13 cellular contexts compared by ENCODE assay signal in genomic region chr12:108643941-108644742, GRCh38. TPM values are rescaled to one million over a fixed set of nuclear protein-coding genes. Genes with fewer than 3 reads are reported as not detected.
DNase-seq lines count a peak whose midpoint lies in the region; ATAC-seq and TF ChIP-seq lines count a peak whose summit lies in the region.
"Had no signal": no experiment of that assay in that cellular context is flagged by ENCODE, and none has a peak within 500 bp of the region (broad histone marks: within the 10 kb centered on the region; RNA-seq: fewer than 3 reads in every experiment).

No MANE protein-coding gene starts in this region.

- H3K4me1 ChIP-seq in CD4-positive, CD25-positive, alpha-beta regulatory T cell (ENCODE audit: control insufficient read depth, insufficient read depth, low read length, poor library complexity, severe bottlenecking): peaks cover 6% of the 10 kb centered on the region
- H3K4me1 ChIP-seq in cardiac muscle cell (ENCODE audit: low read depth): peaks cover 7% of the 10 kb centered on the region

- H3K27ac Mint-ChIP-seq in CD4-positive, CD25-positive, alpha-beta regulatory T cell: peak overlapping the region; percentile 32 to 86 (median 67)
- no peak overlapping the region for H3K27ac Mint-ChIP-seq in activated T-cell treated with anti-CD3 and anti-CD28 coated beads, Interleukin-2, amount 50 U/mL, for 72 hours
- H3K27ac Mint-ChIP-seq: T-helper 1 cell treated with Interleukin-12 subunit alpha and Interleukin-12 subunit beta and Interleukin-4 antibody, amounts not matched to agents 30 μg/mL and 1 μg/mL, for 36 hours had no signal

- peaks cover 24 to 45% (median 28%) of the 10 kb centered on the region in 4 donors for H3K4me1 Mint-ChIP-seq in CD4-positive, CD25-positive, alpha-beta regulatory T cell
- H3K4me1 Mint-ChIP-seq in activated T-cell treated with anti-CD3 and anti-CD28 coated beads, Interleukin-2, amount 50 U/mL, for 72 hours (ENCODE audit: low read depth): peaks cover 43% of the 10 kb centered on the region

- H3K4me3 ChIP-seq in CD4-positive, CD25-positive, alpha-beta regulatory T cell (ENCODE audit: low read depth, low read length): no peak overlapping the region
- no peak overlapping the region for H3K4me3 ChIP-seq in cardiac muscle cell

- no peak overlapping the region for H3K4me3 Mint-ChIP-seq in CD4-positive, CD25-positive, alpha-beta regulatory T cell
- no peak overlapping the region for H3K4me3 Mint-ChIP-seq in activated T-cell treated with anti-CD3 and anti-CD28 coated beads, Interleukin-2, amount 50 U/mL, for 72 hours
- H3K4me3 Mint-ChIP-seq: T-helper 1 cell treated with Interleukin-12 subunit alpha and Interleukin-12 subunit beta and Interleukin-4 antibody, amounts not matched to agents 30 μg/mL and 1 μg/mL, for 36 hours had no signal

- no peaks in the 10 kb centered on the region for H3K27me3 ChIP-seq in CD4-positive, CD25-positive, alpha-beta regulatory T cell (ENCODE audit: control insufficient read depth, insufficient read depth, low read length)
- no peaks in the 10 kb centered on the region for H3K27me3 ChIP-seq in cardiac muscle cell

- TF ChIP-seq CTCF in cardiac muscle cell (IDR thresholded peaks at IDR 0.05; ENCODE audit: low read depth, low read length) (no peak), omental fat pad (IDR thresholded peaks at IDR 0.05) (no peak)

- DNase-seq in CD4-positive, CD25-positive, alpha-beta regulatory T cell: no peak
- peak; percentile 84 for DNase-seq in SW480 (ENCODE audit: low spot score)
- no peak for DNase-seq in cardiac muscle cell (ENCODE audit: low read depth in 1 of 2, low spot score in 1 of 2)
- peak; percentile 55 for DNase-seq in putamen (ENCODE audit: low spot score)
- no peak for DNase-seq in omental fat pad (ENCODE audit: low spot score)
- no peak for DNase-seq in effector CD4-positive, alpha-beta T cell
- DNase-seq in activated T-cell treated with anti-CD3 and anti-CD28 coated beads, Interleukin-2, amount 50 U/mL, for 72 hours: no peak
- DNase-seq: activated effector memory CD4-positive, alpha-beta T cell treated with Interleukin-2 at 50 U/mL for 16 hours; DMS153; NCI-H1930 had no signal

- no peaks in the 10 kb centered on the region for H3K36me3 ChIP-seq in CD4-positive, CD25-positive, alpha-beta regulatory T cell (ENCODE audit: control insufficient read depth, insufficient read depth, low read length)
- peaks cover 34% of the 10 kb centered on the region for H3K36me3 ChIP-seq in cardiac muscle cell

- H3K27me3 Mint-ChIP-seq in CD4-positive, CD25-positive, alpha-beta regulatory T cell: no peaks in the 10 kb centered on the region
- no peaks in the 10 kb centered on the region for H3K27me3 Mint-ChIP-seq in activated T-cell treated with anti-CD3 and anti-CD28 coated beads, Interleukin-2, amount 50 U/mL, for 72 hours (ENCODE audit: low read depth)

- peaks cover 0 to 2% (median 0%) of the 10 kb centered on the region in 7 donors for H3K9me3 Mint-ChIP-seq in CD4-positive, CD25-positive, alpha-beta regulatory T cell
- no peaks in the 10 kb centered on the region for H3K9me3 Mint-ChIP-seq in activated T-cell treated with anti-CD3 and anti-CD28 coated beads, Interleukin-2, amount 50 U/mL, for 72 hours
- H3K9me3 Mint-ChIP-seq: T-helper 1 cell treated with Interleukin-12 subunit alpha and Interleukin-12 subunit beta and Interleukin-4 antibody, amounts not matched to agents 30 μg/mL and 1 μg/mL, for 36 hours had no signal

- H3K9me3 ChIP-seq in CD4-positive, CD25-positive, alpha-beta regulatory T cell (ENCODE audit: control insufficient read depth in 2 of 2, low read length in 2 of 2): no peaks in the 10 kb centered on the region
- H3K9me3 ChIP-seq in cardiac muscle cell (ENCODE audit: low read depth): no peaks in the 10 kb centered on the region

- H3K27ac ChIP-seq in CD4-positive, CD25-positive, alpha-beta regulatory T cell (ENCODE audit: insufficient read depth, low read length, poor library complexity, severe bottlenecking): no peak overlapping the region
- peak overlapping the region; percentile 36 for H3K27ac ChIP-seq in cardiac muscle cell

- ATAC-seq in CD4-positive, CD25-positive, alpha-beta regulatory T cell (ENCODE audit: low read depth in 2 of 2): no peak
- ATAC-seq in omental fat pad (ENCODE audit: low FRiP score) (no peak), GM21576 (IDR thresholded peaks at IDR 0.05; ENCODE audit: unreplicated experiment) (no peak)
- no peak for ATAC-seq in activated T-cell treated with anti-CD3 and anti-CD28 coated beads, Interleukin-2, amount 50 U/mL, for 72 hours (replicated peaks in 1 of 2)

- H3K36me3 Mint-ChIP-seq in CD4-positive, CD25-positive, alpha-beta regulatory T cell: peaks cover 3% of the 10 kb centered on the region
- no peaks in the 10 kb centered on the region for H3K36me3 Mint-ChIP-seq in activated T-cell treated with anti-CD3 and anti-CD28 coated beads, Interleukin-2, amount 50 U/mL, for 72 hours (ENCODE audit: insufficient read depth in 2 of 2)

RNA-seq across cellular contexts. Expression of gene SELPLG, which starts 10.4 kb away (rescaled TPM):
- 218 TPM for total RNA-seq in CD4-positive, CD25-positive, alpha-beta regulatory T cell
- polyA plus RNA-seq in CD4-positive, CD25-positive, alpha-beta regulatory T cell: 100 to 1,000 TPM; 722 to 844 (median 818) TPM
- total RNA-seq in cardiac muscle cell (1.4 and 2.9 TPM in 2 replicates), omental fat pad (10 to 100 TPM; 12.4 to 45.6 (median 18.3) TPM)
- polyA plus RNA-seq in cardiac muscle cell: 2.7 and 3.5 TPM in 2 replicates
- total RNA-seq in activated T-cell treated with anti-CD3 and anti-CD28 coated beads, Interleukin-2, amount 50 U/mL, for 72 hours: 10 to 100 TPM; 49.6 to 55.4 TPM

RNA-seq across cellular contexts. Expression of gene TMEM119, which starts 46.3 kb away (rescaled TPM):
- total RNA-seq in CD4-positive, CD25-positive, alpha-beta regulatory T cell: 5.9 TPM
- 1 to 10 TPM in 2 of 4 donors, under 1 TPM in 1, not detected in 1; 0.90 to 3.5 (median 1.5) TPM for polyA plus RNA-seq in CD4-positive, CD25-positive, alpha-beta regulatory T cell
- total RNA-seq in cardiac muscle cell: 0.48 and 1.7 TPM in 2 replicates
- 0.21 and 1.5 TPM in 2 replicates for polyA plus RNA-seq in cardiac muscle cell
- total RNA-seq in omental fat pad: 10 to 100 TPM in 2 of 4 donors, 1 to 10 TPM in 2; 3.1 to 28.8 (median 8.8) TPM
- under 1 TPM; 0.65 to 0.74 TPM for total RNA-seq in activated T-cell treated with anti-CD3 and anti-CD28 coated beads, Interleukin-2, amount 50 U/mL, for 72 hours
- polyA plus RNA-seq: neural cell had no signal

Comparison
In these comparisons a context has a peak if more than half of its experiments do, and no peak if none do; other contexts are left out.
1. DNase-seq: peak in SW480 (single experiment) and putamen (single experiment); none in CD4-positive, CD25-positive, alpha-beta regulatory T cell (0 of 3), cardiac muscle cell (0 of 2), omental fat pad (single experiment), effector CD4-positive, alpha-beta T cell (single experiment) and activated T-cell treated with anti-CD3 and anti-CD28 coated beads, Interleukin-2, amount 50 U/mL, for 72 hours (0 of 2).